1 cellular context compared by ENCODE assay signal in the genomic region with DNA sequence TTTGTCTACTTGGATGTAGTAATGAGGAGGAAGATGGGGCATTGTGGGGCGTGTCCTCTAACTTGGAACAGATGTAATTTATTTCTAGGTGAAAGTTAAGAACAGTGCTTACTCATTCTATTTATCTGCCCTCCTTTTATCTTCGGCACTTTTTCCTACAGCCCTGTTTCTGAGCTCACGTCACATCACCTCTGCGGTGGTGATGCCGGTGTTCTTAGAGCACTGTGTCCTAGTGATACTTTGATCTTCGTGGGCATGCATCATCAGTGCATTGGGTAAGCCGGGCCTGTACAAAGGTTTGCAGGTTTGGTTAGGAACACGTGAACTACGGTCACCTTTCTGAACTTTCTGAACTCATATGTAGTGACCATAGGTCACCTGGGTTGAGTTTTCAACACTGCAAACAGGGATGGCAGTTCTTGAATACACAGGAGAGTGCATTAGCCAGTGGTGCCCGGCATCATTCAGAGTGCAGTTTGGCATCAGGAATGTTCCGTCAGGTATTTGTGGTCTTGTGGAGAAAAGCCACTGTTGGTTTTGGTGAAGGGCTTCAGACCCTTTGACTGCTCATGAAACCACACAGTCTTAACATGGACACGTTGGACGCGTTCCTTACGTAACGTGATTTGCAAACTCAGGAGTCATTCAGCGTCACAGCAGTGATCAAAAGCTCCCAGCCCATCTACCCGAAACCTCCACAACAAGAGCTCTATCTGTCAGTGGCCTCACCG.
A peak's percentile ranks its signal among the peaks of the same experiment; 100 is the strongest.
TF ChIP-seq lines count a peak whose summit lies in the region.

No MANE protein-coding gene starts in this region.

TF ChIP-seq in HepG2, 621 proteins besides CTCF, POLR2A, EP300 and RAD21 (continued from another document and continues in another):
- TF ChIP-seq RERE (CRISPR knock-in tag; IDR thresholded peaks at IDR 0.05; ENCODE audit: low read depth): peak; percentile 87
- TF ChIP-seq CBFB (CRISPR knock-in tag; IDR thresholded peaks at IDR 0.05): peak; percentile 85
- peak; percentile 76 for TF ChIP-seq GATA4 (IDR thresholded peaks at IDR 0.05; ENCODE audit: borderline replicate concordance, low read depth)
- TF ChIP-seq ZNF775 (CRISPR knock-in tag; IDR thresholded peaks at IDR 0.05; ENCODE audit: borderline replicate concordance): 0 out of 2 replicates have a peak, but pooled peaks have one; percentile 40
- TF ChIP-seq NFE2L2 (IDR thresholded peaks at IDR 0.05; ENCODE audit: low read length): peak; percentile 73
- TF ChIP-seq JUNB (CRISPR knock-in tag; IDR thresholded peaks at IDR 0.05; ENCODE audit: borderline replicate concordance): peak; percentile 80; the same call in 1 of the 2 replicates
- peak; percentile 78; the same call in 1 of the 2 replicates for TF ChIP-seq ZNF558 (CRISPR knock-in tag; IDR thresholded peaks at IDR 0.05; ENCODE audit: borderline replicate concordance)
- TF ChIP-seq, protein P1, sequence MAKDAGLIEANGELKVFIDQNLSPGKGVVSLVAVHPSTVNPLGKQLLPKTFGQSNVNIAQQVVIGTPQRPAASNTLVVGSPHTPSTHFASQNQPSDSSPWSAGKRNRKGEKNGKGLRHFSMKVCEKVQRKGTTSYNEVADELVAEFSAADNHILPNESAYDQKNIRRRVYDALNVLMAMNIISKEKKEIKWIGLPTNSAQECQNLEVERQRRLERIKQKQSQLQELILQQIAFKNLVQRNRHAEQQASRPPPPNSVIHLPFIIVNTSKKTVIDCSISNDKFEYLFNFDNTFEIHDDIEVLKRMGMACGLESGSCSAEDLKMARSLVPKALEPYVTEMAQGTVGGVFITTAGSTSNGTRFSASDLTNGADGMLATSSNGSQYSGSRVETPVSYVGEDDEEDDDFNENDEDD (CRISPR knock-in tag; IDR thresholded peaks at IDR 0.05; ENCODE audit: borderline replicate concordance): peak; percentile 18; the same call in 1 of the 2 replicates
- TF ChIP-seq, protein P2, sequence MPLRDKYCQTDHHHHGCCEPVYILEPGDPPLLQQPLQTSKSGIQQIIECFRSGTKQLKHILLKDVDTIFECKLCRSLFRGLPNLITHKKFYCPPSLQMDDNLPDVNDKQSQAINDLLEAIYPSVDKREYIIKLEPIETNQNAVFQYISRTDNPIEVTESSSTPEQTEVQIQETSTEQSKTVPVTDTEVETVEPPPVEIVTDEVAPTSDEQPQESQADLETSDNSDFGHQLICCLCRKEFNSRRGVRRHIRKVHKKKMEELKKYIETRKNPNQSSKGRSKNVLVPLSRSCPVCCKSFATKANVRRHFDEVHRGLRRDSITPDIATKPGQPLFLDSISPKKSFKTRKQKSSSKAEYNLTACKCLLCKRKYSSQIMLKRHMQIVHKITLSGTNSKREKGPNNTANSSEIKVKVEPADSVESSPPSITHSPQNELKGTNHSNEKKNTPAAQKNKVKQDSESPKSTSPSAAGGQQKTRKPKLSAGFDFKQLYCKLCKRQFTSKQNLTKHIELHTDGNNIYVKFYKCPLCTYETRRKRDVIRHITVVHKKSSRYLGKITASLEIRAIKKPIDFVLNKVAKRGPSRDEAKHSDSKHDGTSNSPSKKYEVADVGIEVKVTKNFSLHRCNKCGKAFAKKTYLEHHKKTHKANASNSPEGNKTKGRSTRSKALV (CRISPR knock-in tag; IDR thresholded peaks at IDR 0.05): 0 out of 2 replicates have a peak, but pooled peaks have one; percentile 18
- peak; percentile 71; the same call in 1 of the 2 replicates for TF ChIP-seq MTA1 (CRISPR knock-in tag; IDR thresholded peaks at IDR 0.05; ENCODE audit: borderline replicate concordance)
- peak; percentile 87 for TF ChIP-seq ZFP36L1 (CRISPR knock-in tag; IDR thresholded peaks at IDR 0.05)
- peak; percentile 58; the same call in 1 of the 2 replicates for TF ChIP-seq ZNF556 (CRISPR knock-in tag; IDR thresholded peaks at IDR 0.05; ENCODE audit: borderline replicate concordance)
- no peak for TF ChIP-seq ZNF235 (CRISPR knock-in tag; IDR thresholded peaks at IDR 0.05; ENCODE audit: borderline replicate concordance)
- peak; percentile 62 for TF ChIP-seq ZNF264 (CRISPR knock-in tag; IDR thresholded peaks at IDR 0.05)
- peak; percentile 89 for TF ChIP-seq SOX5 (CRISPR knock-in tag; IDR thresholded peaks at IDR 0.05; ENCODE audit: borderline replicate concordance)
- TF ChIP-seq PHF5A (CRISPR knock-in tag; IDR thresholded peaks at IDR 0.05; ENCODE audit: low read depth, unreplicated experiment): peak; percentile 88
- peak; percentile 89 for TF ChIP-seq AKAP8 (CRISPR knock-in tag; IDR thresholded peaks at IDR 0.05)
- peak; percentile 97 for TF ChIP-seq THRA (CRISPR knock-in tag; IDR thresholded peaks at IDR 0.05; ENCODE audit: borderline replicate concordance)
- TF ChIP-seq AGO2 (optimal IDR thresholded peaks at IDR 0.05; ENCODE audit: low read depth, low read length): no peak
- TF ChIP-seq ZNF34 (CRISPR knock-in tag; IDR thresholded peaks at IDR 0.05; ENCODE audit: borderline replicate concordance): peak; percentile 31; the same call in 1 of the 2 replicates
- peak; percentile 56; the same call in 1 of the 2 replicates for TF ChIP-seq ZNF607 (CRISPR knock-in tag; IDR thresholded peaks at IDR 0.05; ENCODE audit: borderline replicate concordance)
- TF ChIP-seq ZSCAN9 (CRISPR knock-in tag; IDR thresholded peaks at IDR 0.05; ENCODE audit: borderline replicate concordance): peak; percentile 80
- TF ChIP-seq TRIM22 (IDR thresholded peaks at IDR 0.05): no peak
- peak; percentile 40; the same call in 1 of the 2 replicates for TF ChIP-seq FOXA1 (IDR thresholded peaks at IDR 0.05)
- peak; percentile 79 for TF ChIP-seq FOXA1 (CRISPR knock-in tag; IDR thresholded peaks at IDR 0.05)
- TF ChIP-seq MIXL1 (CRISPR knock-in tag; IDR thresholded peaks at IDR 0.05): peak; percentile 87
- peak; percentile 39; the same call in 1 of the 2 replicates for TF ChIP-seq UBTF (CRISPR knock-in tag; IDR thresholded peaks at IDR 0.05)
- TF ChIP-seq HMG20A (CRISPR knock-in tag; IDR thresholded peaks at IDR 0.05; ENCODE audit: borderline replicate concordance): peak; percentile 90
- TF ChIP-seq, protein P3, sequence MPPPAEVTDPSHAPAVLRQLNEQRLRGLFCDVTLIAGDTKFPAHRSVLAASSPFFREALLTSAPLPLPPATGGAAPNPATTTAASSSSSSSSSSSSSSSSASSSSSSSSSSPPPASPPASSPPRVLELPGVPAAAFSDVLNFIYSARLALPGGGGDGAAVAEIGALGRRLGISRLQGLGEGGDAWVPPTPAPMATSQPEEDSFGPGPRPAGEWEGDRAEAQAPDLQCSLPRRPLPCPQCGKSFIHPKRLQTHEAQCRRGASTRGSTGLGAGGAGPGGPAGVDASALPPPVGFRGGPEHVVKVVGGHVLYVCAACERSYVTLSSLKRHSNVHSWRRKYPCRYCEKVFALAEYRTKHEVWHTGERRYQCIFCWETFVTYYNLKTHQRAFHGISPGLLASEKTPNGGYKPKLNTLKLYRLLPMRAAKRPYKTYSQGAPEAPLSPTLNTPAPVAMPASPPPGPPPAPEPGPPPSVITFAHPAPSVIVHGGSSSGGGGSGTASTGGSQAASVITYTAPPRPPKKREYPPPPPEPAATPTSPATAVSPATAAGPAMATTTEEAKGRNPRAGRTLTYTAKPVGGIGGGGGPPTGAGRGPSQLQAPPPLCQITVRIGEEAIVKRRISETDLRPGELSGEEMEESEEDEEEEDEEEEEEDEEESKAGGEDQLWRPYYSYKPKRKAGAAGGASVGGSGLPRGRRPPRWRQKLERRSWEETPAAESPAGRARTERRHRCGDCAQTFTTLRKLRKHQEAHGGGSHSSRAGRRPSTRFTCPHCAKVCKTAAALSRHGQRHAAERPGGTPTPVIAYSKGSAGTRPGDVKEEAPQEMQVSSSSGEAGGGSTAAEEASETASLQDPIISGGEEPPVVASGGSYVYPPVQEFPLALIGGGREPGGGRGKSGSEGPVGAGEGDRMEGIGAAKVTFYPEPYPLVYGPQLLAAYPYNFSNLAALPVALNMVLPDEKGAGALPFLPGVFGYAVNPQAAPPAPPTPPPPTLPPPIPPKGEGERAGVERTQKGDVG (CRISPR knock-in tag; IDR thresholded peaks at IDR 0.05; ENCODE audit: borderline replicate concordance): peak; percentile 98
- peak; percentile 69 for TF ChIP-seq ZMYM4 (CRISPR knock-in tag; IDR thresholded peaks at IDR 0.05)
- peak; percentile 95 for TF ChIP-seq RCOR2 (CRISPR knock-in tag; IDR thresholded peaks at IDR 0.05)
- TF ChIP-seq, protein P4, sequence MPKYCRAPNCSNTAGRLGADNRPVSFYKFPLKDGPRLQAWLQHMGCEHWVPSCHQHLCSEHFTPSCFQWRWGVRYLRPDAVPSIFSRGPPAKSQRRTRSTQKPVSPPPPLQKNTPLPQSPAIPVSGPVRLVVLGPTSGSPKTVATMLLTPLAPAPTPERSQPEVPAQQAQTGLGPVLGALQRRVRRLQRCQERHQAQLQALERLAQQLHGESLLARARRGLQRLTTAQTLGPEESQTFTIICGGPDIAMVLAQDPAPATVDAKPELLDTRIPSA (CRISPR knock-in tag; IDR thresholded peaks at IDR 0.05; ENCODE audit: borderline replicate concordance): no peak
